ENCODE assay signal across 18 cellular contexts in genomic region chr22:27684856-27685255, GRCh38.
A peak's percentile ranks its signal among the peaks of the same experiment; 100 is the strongest.
DNase-seq lines count a peak whose midpoint lies in the region; ATAC-seq and TF ChIP-seq lines count a peak whose summit lies in the region.
"Had no signal": no experiment of that assay in that cellular context is flagged by ENCODE, and none has a peak within 500 bp of the region (broad histone marks: within the 10 kb centered on the region; RNA-seq: fewer than 3 reads in every experiment).

No MANE protein-coding gene starts in this region.

- no peak overlapping the region for H4K8ac ChIP-seq in trophoblast cell (ENCODE audit: low read depth, low read length)

- TF ChIP-seq EP300 in tibial nerve (IDR thresholded peaks at IDR 0.05): no peak

- peak overlapping the region; percentile 31 for H4K91ac ChIP-seq in trophoblast cell (ENCODE audit: low read depth, low read length)

- H3K4me3 ChIP-seq in left ventricle myocardium inferior (no peak overlapping the region), fibroblast of pulmonary artery (replicated peaks; ENCODE audit: low read depth, low read length) (no peak overlapping the region), trophoblast cell (ENCODE audit: low read depth, low read length) (no peak overlapping the region), tibial nerve (no peak overlapping the region)

- H3K27ac ChIP-seq in left ventricle myocardium inferior (replicated peaks): peak overlapping the region; percentile 91
- H3K27ac ChIP-seq in trophoblast cell (ENCODE audit: low read depth, low read length): no peak overlapping the region
- H3K27ac ChIP-seq in tibial nerve: peak overlapping the region in 3 of 4 donors; percentile 30 to 83 (median 49)
- H3K27ac ChIP-seq: RWPE1 had no signal

- H2AFZ ChIP-seq in trophoblast cell (ENCODE audit: insufficient read depth, low read length, poor library complexity): no peak overlapping the region

- no CpG with 5 or more reads among the region's 10 CpGs for WGBS in trophoblast cell (ENCODE audit: extremely low coverage, insufficient coverage, insufficient read length)
- WGBS in tibial nerve, 2 donors: 38 to 46% methylated on average over 10 of the region's 10 CpGs

- H3K79me2 ChIP-seq in trophoblast cell (ENCODE audit: control insufficient read depth, insufficient read depth, low read length, poor library complexity): no peaks in the 10 kb centered on the region

- no peak overlapping the region for H2AK5ac ChIP-seq in trophoblast cell (ENCODE audit: low read length)

- H3K4me2 ChIP-seq in trophoblast cell (ENCODE audit: low read length): no peak overlapping the region

- H3K79me1 ChIP-seq in trophoblast cell (ENCODE audit: low read length): peaks cover 7% of the 10 kb centered on the region

- no peak overlapping the region for H2BK120ac ChIP-seq in trophoblast cell (ENCODE audit: insufficient read depth, low read length, poor library complexity)

- H2BK12ac ChIP-seq in trophoblast cell (ENCODE audit: low read length): peak overlapping the region; percentile 1

- DNase-seq in left ventricle myocardium inferior (no peak), cardiac septum (ENCODE audit: low spot score) (no peak), fibroblast of pulmonary artery (ENCODE audit: low read depth) (peak; percentile 39), trophoblast cell (no peak), tibial nerve (ENCODE audit: low spot score in 2 of 2) (no peak), NOMO-1 treated with dmso at 0.1 percent for 144 hours (lab: John Stamatoyannopoulos, UW; ENCODE audit: unreplicated experiment) (no peak), NCI-H1105 (lab: John Stamatoyannopoulos, UW) (no peak)
- DNase-seq: CD4-positive, CD25-positive, alpha-beta regulatory T cell; DMS53; NCI-H1048; NCI-H1694; NCI-H2107; NCI-H345; NCI-H526 treated with DMSO at 0.1 percent for 48 hours; NK-92 treated with Interleukin-12 subunit alpha and Interleukin-12 subunit beta, amount 100 ng/mL, for 24 hours had no signal

- no peak for TF ChIP-seq CTCF in left ventricle myocardium inferior (IDR thresholded peaks at IDR 0.05; ENCODE audit: borderline replicate concordance)
- no peak for TF ChIP-seq CTCF in fibroblast of pulmonary artery (IDR thresholded peaks at IDR 0.05; ENCODE audit: low read length, missing control alignments)
- no peak for TF ChIP-seq CTCF in tibial nerve (IDR thresholded peaks at IDR 0.05)

- no peak overlapping the region for H2BK5ac ChIP-seq in trophoblast cell (ENCODE audit: low read depth, low read length, poor library complexity)

- no peak for TF ChIP-seq POLR2A in tibial nerve (IDR thresholded peaks at IDR 0.05)

- H3K36me3 ChIP-seq in left ventricle myocardium inferior (no peaks in the 10 kb centered on the region), trophoblast cell (ENCODE audit: control insufficient read depth in 1 of 2, insufficient read depth in 2 of 2, low read length in 2 of 2) (no peaks in the 10 kb centered on the region), tibial nerve (no peaks in the 10 kb centered on the region)

- no peak overlapping the region for H3K14ac ChIP-seq in trophoblast cell (ENCODE audit: low read length)

- intact Hi-C loops in left ventricle myocardium inferior (cut with micrococcal nuclease): no loop called here
- intact Hi-C loops in cardiac septum (cut with DNase I): no loop called here

- H3K18ac ChIP-seq in trophoblast cell (ENCODE audit: low read length): no peak overlapping the region

- no peak overlapping the region for H3K23ac ChIP-seq in trophoblast cell (ENCODE audit: low read length)

- H3K27me3 ChIP-seq in left ventricle myocardium inferior (ENCODE audit: low read depth) (no peaks in the 10 kb centered on the region), trophoblast cell (ENCODE audit: insufficient read depth, low read length) (no peaks in the 10 kb centered on the region), tibial nerve (no peaks in the 10 kb centered on the region)

- no peak for ATAC-seq in HG02973 (IDR thresholded peaks at IDR 0.05; ENCODE audit: unreplicated experiment)
- ATAC-seq: HCT116 had no signal

- H3K9me3 ChIP-seq in left ventricle myocardium inferior (replicated peaks) (peaks cover 6% of the 10 kb centered on the region), trophoblast cell (ENCODE audit: insufficient read depth, low read depth, low read length) (peaks cover 2% of the 10 kb centered on the region), tibial nerve (peaks cover 0 to 5% (median 0%) of the 10 kb centered on the region in 4 donors)

- H4K12ac ChIP-seq in trophoblast cell (ENCODE audit: low read depth, low read length): no peak overlapping the region

- H3K9ac ChIP-seq in trophoblast cell (ENCODE audit: low read length): no peak overlapping the region

- H3K4me1 ChIP-seq in left ventricle myocardium inferior: peaks cover 28% of the 10 kb centered on the region
- peaks cover 21 to 25% of the 10 kb centered on the region in 2 experiments for H3K4me1 ChIP-seq in trophoblast cell (ENCODE audit: control insufficient read depth in 1 of 2, insufficient read depth in 2 of 2, low read length in 2 of 2)
- H3K4me1 ChIP-seq in tibial nerve: peaks cover 0 to 23% (median 0%) of the 10 kb centered on the region in 4 donors

- no peak overlapping the region for H3K4ac ChIP-seq in trophoblast cell (ENCODE audit: low read depth, low read length)
